ENCODE assay signal across 32 cellular contexts in genomic region chr2:23206652-23207051, GRCh38.
"Had no signal": no experiment of that assay in that cellular context is flagged by ENCODE, and none has a peak within 500 bp of the region (broad histone marks: within the 10 kb centered on the region; RNA-seq: fewer than 3 reads in every experiment).

No MANE protein-coding gene starts in this region.

- H3K4me1 Mint-ChIP-seq: activated B cell treated with CpG ODN at 0.5 μM for 24 hours; activated T-helper 17 cell treated with anti-CD3 and anti-CD28 coated beads, Interleukin-2, amount 50 U/mL, for 72 hours; central memory CD8-positive, alpha-beta T cell; T-helper 17 cell had no signal

- H3K4me3 ChIP-seq: coronary artery, dorsolateral prefrontal cortex, esophagus muscularis mucosa had no signal

- H3K36me3 ChIP-seq: brain microvascular endothelial cell, esophagus muscularis mucosa, WERI-Rb-1 had no signal

- H3K9me3 ChIP-seq: esophagus muscularis mucosa had no signal

- H3K9me3 Mint-ChIP-seq: activated B cell treated with CpG ODN at 0.5 μM for 24 hours; activated T-cell treated with anti-CD3 and anti-CD28 coated beads, Interleukin-2, amount 50 U/mL, for 4 hours; dendritic cell treated with granulocyte-macrophage colony-stimulating factor and Interleukin-4, amounts not matched to agents 40 ng/mL and 50 ng/mL, for 4 days; T-helper 2 cell treated with Interferon-gamma antibody and Interleukin-4, amounts not matched to agents 5 μg/mL and 100 μg/mL, for 36 hours had no signal

- H3K36me3 Mint-ChIP-seq: activated naive CD8-positive, alpha-beta T cell had no signal

- DNase-seq: activated B cell treated with CpG ODN at 0.5 μM for 24 hours; activated CD4-positive, alpha-beta T cell treated with anti-CD3 and anti-CD28 coated beads for 48 hours; activated CD4-positive, alpha-beta T cell treated with anti-CD3 and anti-CD28 coated beads, Interleukin-2, amount 50 U/mL, for 1 hour; activated CD4-positive, alpha-beta T cell treated with anti-CD3 and anti-CD28 coated beads, Interleukin-2, amount 50 U/mL, for 48 hours; activated CD8-positive, alpha-beta memory T cell treated with anti-CD3 and anti-CD28 coated beads for 24 hours; activated CD8-positive, alpha-beta T cell treated with anti-CD3 and anti-CD28 coated beads for 36 hours; activated effector memory CD4-positive, alpha-beta T cell treated with Interleukin-2 at 50 U/mL for 16 hours; activated gamma-delta T cell treated with Interleukin-2 at 50 U/mL for 16 hours; activated naive CD4-positive, alpha-beta T cell treated with anti-CD3 and anti-CD28 coated beads, Interleukin-2, amount 50 U/mL, for 16 hours; activated naive CD4-positive, alpha-beta T cell treated with Interleukin-2 at 50 U/mL for 16 hours; activated T-cell treated with anti-CD3 and anti-CD28 coated beads, Interleukin-2, amount 50 U/mL, for 4 hours; amniotic stem cell; anterior cingulate cortex; brain microvascular endothelial cell; dorsolateral prefrontal cortex; effector CD4-positive, alpha-beta T cell; effector memory CD8-positive, alpha-beta T cell; erythroblast; foreskin melanocyte; T-helper 1 cell; T-helper 17 cell; T1000; WERI-Rb-1 had no signal

- H3K27me3 Mint-ChIP-seq: activated B cell treated with CpG ODN at 0.5 μM for 24 hours; dendritic cell treated with granulocyte-macrophage colony-stimulating factor and Interleukin-4, amounts not matched to agents 40 ng/mL and 50 ng/mL, for 4 days; effector memory CD8-positive, alpha-beta T cell had no signal

- H3K27ac Mint-ChIP-seq: activated B cell treated with CpG ODN at 0.5 μM for 24 hours; activated CD8-positive, alpha-beta T cell treated with anti-CD3 and anti-CD28 coated beads for 36 hours; activated naive CD8-positive, alpha-beta T cell; activated T-helper 17 cell treated with anti-CD3 and anti-CD28 coated beads, Interleukin-2, amount 50 U/mL, for 72 hours; dendritic cell treated with granulocyte-macrophage colony-stimulating factor and Interleukin-4, amounts not matched to agents 40 ng/mL and 50 ng/mL, for 4 days; effector memory CD8-positive, alpha-beta T cell; T-helper 17 cell; T-helper 2 cell treated with Interferon-gamma antibody and Interleukin-4, amounts not matched to agents 5 μg/mL and 100 μg/mL, for 36 hours had no signal

- H3K27ac ChIP-seq: brain microvascular endothelial cell, coronary artery, dorsolateral prefrontal cortex, esophagus muscularis mucosa, WERI-Rb-1 had no signal

- FAIRE-seq: astrocyte, bronchial epithelial cell had no signal

- H3K4me3 Mint-ChIP-seq: activated B cell treated with CpG ODN at 0.5 μM for 24 hours; activated CD8-positive, alpha-beta T cell treated with anti-CD3 and anti-CD28 coated beads for 36 hours; activated naive CD8-positive, alpha-beta T cell; activated T-cell treated with anti-CD3 and anti-CD28 coated beads, Interleukin-2, amount 50 U/mL, for 4 hours; activated T-helper 17 cell treated with anti-CD3 and anti-CD28 coated beads, Interleukin-2, amount 50 U/mL, for 72 hours; central memory CD8-positive, alpha-beta T cell; dendritic cell treated with granulocyte-macrophage colony-stimulating factor and Interleukin-4, amounts not matched to agents 40 ng/mL and 50 ng/mL, for 4 days; effector memory CD8-positive, alpha-beta T cell; T-helper 17 cell; T-helper 2 cell treated with Interferon-gamma antibody and Interleukin-4, amounts not matched to agents 5 μg/mL and 100 μg/mL, for 36 hours had no signal

- H3K27me3 ChIP-seq: brain microvascular endothelial cell, esophagus muscularis mucosa had no signal
